In the genomic region with DNA sequence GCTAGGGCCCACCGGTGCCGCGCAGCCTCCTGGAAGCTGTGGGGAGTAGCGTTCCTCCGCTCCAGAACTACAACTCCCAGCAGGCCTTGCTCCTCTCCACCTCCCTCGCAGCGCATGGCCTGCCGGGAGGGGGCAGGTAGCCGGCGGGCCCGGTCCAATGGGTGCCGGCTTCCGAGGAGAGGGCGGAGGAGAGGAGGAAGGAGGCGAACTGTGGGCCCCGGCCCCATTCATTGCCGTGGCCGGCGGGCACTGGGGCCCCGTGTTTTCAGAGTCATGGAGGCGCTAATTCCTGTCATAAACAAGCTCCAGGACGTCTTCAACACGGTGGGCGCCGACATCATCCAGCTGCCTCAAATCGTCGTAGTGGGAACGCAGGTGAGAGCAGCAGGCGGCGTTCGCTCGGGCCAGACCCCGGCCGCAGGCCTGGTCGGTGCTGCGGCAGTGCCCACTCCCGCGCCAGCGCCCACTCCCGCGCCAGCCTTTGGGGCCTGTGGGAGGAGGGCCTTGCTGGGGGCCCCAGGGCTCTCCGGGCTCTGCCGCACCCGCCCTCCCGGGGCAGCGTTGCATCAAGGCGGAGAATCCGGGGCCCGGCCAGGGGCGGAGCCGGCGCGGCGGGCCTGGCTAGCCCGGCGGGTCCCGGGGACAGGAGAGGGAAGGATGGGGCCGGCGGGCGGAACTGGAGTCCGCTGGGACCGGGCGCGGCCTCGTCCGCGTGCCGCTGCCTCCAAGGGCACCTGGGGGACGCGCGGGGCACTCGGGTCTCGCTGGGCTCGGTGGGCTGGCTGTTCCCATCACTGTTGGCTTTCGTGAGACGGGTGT, we compare ENCODE assay signal across 8 cellular contexts. TPM values are rescaled to one million over a fixed set of nuclear protein-coding genes. Genes with fewer than 3 reads are reported as not detected.
DNase-seq lines count a peak whose midpoint lies in the region; ATAC-seq, FAIRE-seq and TF ChIP-seq lines count a peak whose summit lies in the region.

A gene (plus strand): TSS at position 211 of the 819 bp plus-strand sequence. CDS start 63 bp downstream, at position 274.

- intact Hi-C loops in left ventricle myocardium superior (cut with micrococcal nuclease) (no loop called here), psoas muscle (cut with DNase I) (loop anchor here in 1 of 2 donors (5.0 kb wide), 1 partner anchor 312 kb away; no protein-coding TSS in a partner anchor)

- peak; percentile 87 for FAIRE-seq in urothelium cell line (lab: Jason Lieb, UNC)

- WGBS in psoas muscle, 3 donors, result 0 to 1% (median 0%) methylated on average over 63 to 76 of the region's 76 CpGs

- peaks cover 13% of the 10 kb centered on the region for H3K4me1 ChIP-seq in psoas muscle

- no peaks in the 10 kb centered on the region for H3K36me3 ChIP-seq in psoas muscle (ENCODE audit: insufficient read depth in 1 of 2, low read depth in 1 of 2)

- peak within 1 kb of the TSS; percentile 100 for H3K4me3 ChIP-seq in psoas muscle

- H3K27me3 ChIP-seq in psoas muscle (ENCODE audit: insufficient read depth in 3 of 3, low read length in 2 of 3), result no peaks in the 10 kb centered on the region

- peak; percentile 26 for TF ChIP-seq CTCF in psoas muscle (IDR thresholded peaks at IDR 0.05)

- ATAC-seq in GM18498 (IDR thresholded peaks at IDR 0.05; ENCODE audit: unreplicated experiment), result peak; percentile 96
- ATAC-seq in HG02938 (IDR thresholded peaks at IDR 0.05; ENCODE audit: unreplicated experiment), result peak; percentile 94
- ATAC-seq in left ventricle myocardium superior, result peak; percentile 99
- peak; percentile 98 to 99 (median 98) for ATAC-seq in psoas muscle

- no peaks in the 10 kb centered on the region for H3K9me3 ChIP-seq in psoas muscle

- peak; percentile 75 to 92 for DNase-seq in NCI-H187 (lab: John Stamatoyannopoulos, UW)
- peak; percentile 83 to 96 (median 89) for DNase-seq in T-helper 2 cell
- DNase-seq in left ventricle myocardium superior, result peak; percentile 95
- peak; percentile 93 to 96 for DNase-seq in psoas muscle
- DNase-seq in urothelium cell line (ENCODE audit: low spot score), result peak; percentile 98

- H3K27ac ChIP-seq in angular gyrus (ENCODE audit: low read depth, low read length), result peak within 1 kb of the TSS; percentile 91
- H3K27ac ChIP-seq in psoas muscle, result peak within 1 kb of the TSS; percentile 90

RNA-seq across cellular contexts. Expression of the gene that starts here (rescaled TPM):
- 53.7 TPM for total RNA-seq in left ventricle myocardium superior
- 10 to 100 TPM; 32.3 to 62.9 (median 44.3) TPM for total RNA-seq in psoas muscle
- 10 to 100 TPM; 29.3 to 62.6 (median 40.1) TPM for polyA plus RNA-seq in psoas muscle

Comparison
In these comparisons a context has a peak if more than half of its experiments do, and no peak if none do; other contexts are left out.
1. Peak in every context shown above with its lines: DNase-seq, ATAC-seq, H3K4me3 ChIP-seq and H3K27ac ChIP-seq.